ENCODE assay signal across 16 cellular contexts in genomic region chr3:128663151-128663550, GRCh38. TPM values are rescaled to one million over a fixed set of nuclear protein-coding genes. Genes with fewer than 3 reads are reported as not detected.
DNase-seq lines count a peak whose midpoint lies in the region; ATAC-seq lines count a peak whose summit lies in the region.
"Had no signal": no experiment of that assay in that cellular context is flagged by ENCODE, and none has a peak within 500 bp of the region (broad histone marks: within the 10 kb centered on the region; RNA-seq: fewer than 3 reads in every experiment).

No MANE protein-coding gene starts in this region.

- H2AK5ac ChIP-seq in trophoblast cell (ENCODE audit: low read length): no peak overlapping the region

- no peak overlapping the region for H3K18ac ChIP-seq in trophoblast cell (ENCODE audit: low read length)

- no peaks in the 10 kb centered on the region for H3K36me3 ChIP-seq in H7 (replicated peaks; ENCODE audit: control insufficient read depth, insufficient read depth, low read length)
- H3K36me3 ChIP-seq in trophoblast cell (ENCODE audit: control insufficient read depth in 1 of 2, insufficient read depth in 2 of 2, low read length in 2 of 2): no peaks in the 10 kb centered on the region
- H3K36me3 ChIP-seq: BLaER1 treated with 17β-estradiol and CSF1 and Interleukin-3, amounts not matched to agents 10 nM and 100 nM had no signal

- no peak overlapping the region for H3K14ac ChIP-seq in trophoblast cell (ENCODE audit: low read length)

- H3K27ac ChIP-seq in trophoblast cell (ENCODE audit: low read depth, low read length): no peak overlapping the region
- H3K27ac ChIP-seq: BLaER1 treated with 17β-estradiol and CSF1 and Interleukin-3, amounts not matched to agents 10 nM and 100 nM; GM23248; HL-60 had no signal

- H2BK5ac ChIP-seq in trophoblast cell (ENCODE audit: low read depth, low read length, poor library complexity): no peak overlapping the region

- DNase-seq in H7: peak; percentile 58
- peak; percentile 48 for DNase-seq in RPMI8226
- peak; percentile 23 for DNase-seq in iPS-NIHi11 (ENCODE audit: low spot score)
- DNase-seq in trophoblast cell: peak; percentile 77 to 81
- DNase-seq in stimulated activated CD4-positive, alpha-beta T cell treated with anti-CD3 and anti-CD28 coated beads, Interleukin-4, amount 100 ng/mL, for 24 hours: no peak
- DNase-seq in activated effector memory CD4-positive, alpha-beta T cell treated with anti-CD3 and anti-CD28 coated beads, Interleukin-2, amount 50 U/mL, for 16 hours: no peak
- DNase-seq: Calu3; CD8-positive, alpha-beta T cell; DMS79 treated with DMSO at 0.1 percent for 48 hours; GM23248; KBM-7 had no signal

- no peak overlapping the region for H4K12ac ChIP-seq in trophoblast cell (ENCODE audit: low read depth, low read length)

- H3K79me2 ChIP-seq in trophoblast cell (ENCODE audit: control insufficient read depth, insufficient read depth, low read length, poor library complexity): no peaks in the 10 kb centered on the region

- no peak overlapping the region for H4K91ac ChIP-seq in trophoblast cell (ENCODE audit: low read depth, low read length)

- H3K9ac ChIP-seq in trophoblast cell (ENCODE audit: low read length): peak overlapping the region; percentile 27
- H3K9ac ChIP-seq: BLaER1 treated with 17β-estradiol and CSF1 and Interleukin-3, amounts not matched to agents 10 nM and 100 nM; GM23248 had no signal

- H3K4me3 ChIP-seq in H7 (ENCODE audit: insufficient read depth, low read depth, low read length) (no peak overlapping the region), trophoblast cell (ENCODE audit: low read depth, low read length) (no peak overlapping the region)
- H3K4me3 ChIP-seq: BLaER1 treated with 17β-estradiol and CSF1 and Interleukin-3, amounts not matched to agents 10 nM and 100 nM; GM12878; GM23248 had no signal

- H3K4me2 ChIP-seq in trophoblast cell (ENCODE audit: low read length): no peak overlapping the region
- H3K4me2 ChIP-seq: BLaER1 treated with 17β-estradiol and CSF1 and Interleukin-3, amounts not matched to agents 10 nM and 100 nM had no signal

- WGBS in trophoblast cell (ENCODE audit: extremely low coverage, insufficient coverage, insufficient read length): no CpG with 5 or more reads among the region's 4 CpGs

- H2BK120ac ChIP-seq in trophoblast cell (ENCODE audit: insufficient read depth, low read length, poor library complexity): no peak overlapping the region

- no peaks in the 10 kb centered on the region for H3K4me1 ChIP-seq in trophoblast cell (ENCODE audit: control insufficient read depth in 1 of 2, insufficient read depth in 2 of 2, low read length in 2 of 2)

- H3K27me3 ChIP-seq in H7 (ENCODE audit: control insufficient read depth, insufficient read depth, low read length) (no peaks in the 10 kb centered on the region), trophoblast cell (ENCODE audit: insufficient read depth, low read length) (no peaks in the 10 kb centered on the region)
- H3K27me3 ChIP-seq: BLaER1 treated with 17β-estradiol and CSF1 and Interleukin-3, amounts not matched to agents 10 nM and 100 nM had no signal

- no peak overlapping the region for H3K4ac ChIP-seq in trophoblast cell (ENCODE audit: low read depth, low read length)

- no peak overlapping the region for H4K8ac ChIP-seq in trophoblast cell (ENCODE audit: low read depth, low read length)

- H3K23ac ChIP-seq in trophoblast cell (ENCODE audit: low read length): peak overlapping the region; percentile 7

- H2BK12ac ChIP-seq in trophoblast cell (ENCODE audit: low read length): no peak overlapping the region

- H3K9me3 ChIP-seq in trophoblast cell (ENCODE audit: insufficient read depth, low read depth, low read length): no peaks in the 10 kb centered on the region

- ATAC-seq in GM19324 (IDR thresholded peaks at IDR 0.05; ENCODE audit: low FRiP score, unreplicated experiment) (no peak), HG02938 (IDR thresholded peaks at IDR 0.05; ENCODE audit: unreplicated experiment) (no peak)
- ATAC-seq: CD8-positive, alpha-beta T cell; GM12878 had no signal

- no peak overlapping the region for H2AFZ ChIP-seq in trophoblast cell (ENCODE audit: insufficient read depth, low read length, poor library complexity)
- H2AFZ ChIP-seq: GM23248 had no signal

- H3K79me1 ChIP-seq in trophoblast cell (ENCODE audit: low read length): no peaks in the 10 kb centered on the region

RNA-seq across cellular contexts. Expression of gene RPN1, which starts 12.5 kb away (rescaled TPM):
- total RNA-seq in H7 (2014; rRNA removed; shearing (Covaris generic)): 294 and 339 TPM in 2 replicates
- 356 and 371 TPM in 2 replicates for polyA plus RNA-seq in trophoblast cell (2013)

Comparison
In these comparisons a context has a peak if more than half of its experiments do, and no peak if none do; other contexts are left out.
1. DNase-seq: peak in H7 (single experiment), RPMI8226 (single experiment), iPS-NIHi11 (single experiment) and trophoblast cell (2 of 2); none in stimulated activated CD4-positive, alpha-beta T cell treated with anti-CD3 and anti-CD28 coated beads, Interleukin-4, amount 100 ng/mL, for 24 hours (single experiment) and activated effector memory CD4-positive, alpha-beta T cell treated with anti-CD3 and anti-CD28 coated beads, Interleukin-2, amount 50 U/mL, for 16 hours (single experiment).